In genomic region chr9:37146372-37146771, GRCh38 we compare ENCODE assay signal across 7 cellular contexts. TPM values are rescaled to one million over a fixed set of nuclear protein-coding genes. Genes with fewer than 3 reads are reported as not detected.
DNase-seq lines count a peak whose midpoint lies in the region; ATAC-seq and TF ChIP-seq lines count a peak whose summit lies in the region.

No MANE protein-coding gene starts in this region.

- H3K4me3 ChIP-seq in neutrophil (ENCODE audit: low read depth in 1 of 2, low read length in 1 of 2): peak overlapping the region; percentile 28 to 58

- intact Hi-C loops in activated CD4-positive, alpha-beta memory T cell treated with anti-CD3 and anti-CD28 coated beads for 36 hours (cut with micrococcal nuclease): no loop called here

- H3K27ac ChIP-seq in neutrophil: peak overlapping the region; percentile 83

- CTCF ChIA-PET in activated CD4-positive, alpha-beta memory T cell treated with anti-CD3 and anti-CD28 coated beads for 36 hours (lab: Charles Lee): interaction anchor here (0.8 to 1.0 kb wide), 2 partner anchors 62 to 269 kb away, joined by 3 read pairs; no protein-coding TSS in a partner anchor

- no peak for DNase-seq in activated CD4-positive, alpha-beta memory T cell treated with anti-CD3 and anti-CD28 coated beads for 36 hours
- no peak for DNase-seq in HuH-7.5 (ENCODE audit: low spot score)
- no peak for DNase-seq in NCI-H526 (lab: John Stamatoyannopoulos, UW)

- peaks cover 31% of the 10 kb centered on the region for H3K4me1 Mint-ChIP-seq in activated CD4-positive, alpha-beta memory T cell treated with anti-CD3 and anti-CD28 coated beads for 36 hours (ENCODE audit: low read depth)

- no peaks in the 10 kb centered on the region for H3K36me3 ChIP-seq in neutrophil

- ATAC-seq in GM18858 (IDR thresholded peaks at IDR 0.05; ENCODE audit: unreplicated experiment) (peak; percentile 45), HG03196 (IDR thresholded peaks at IDR 0.05; ENCODE audit: unreplicated experiment) (peak; percentile 49), GM21360 (IDR thresholded peaks at IDR 0.05; ENCODE audit: unreplicated experiment) (no peak)

- no peaks in the 10 kb centered on the region for H3K27me3 ChIP-seq in neutrophil

- TF ChIP-seq CTCF in neutrophil (IDR thresholded peaks at IDR 0.05): no peak

- H3K4me1 ChIP-seq in neutrophil (ENCODE audit: control insufficient read depth in 1 of 2, insufficient read depth in 1 of 2, low read depth in 1 of 2, low read length in 1 of 2): peaks cover 30 to 33% of the 10 kb centered on the region in 2 experiments

- H3K9me3 ChIP-seq in neutrophil: no peaks in the 10 kb centered on the region

- H3K27me3 Mint-ChIP-seq in activated CD4-positive, alpha-beta memory T cell treated with anti-CD3 and anti-CD28 coated beads for 36 hours: no peaks in the 10 kb centered on the region

- H3K36me3 Mint-ChIP-seq in activated CD4-positive, alpha-beta memory T cell treated with anti-CD3 and anti-CD28 coated beads for 36 hours: peaks cover 14% of the 10 kb centered on the region

- peak overlapping the region; percentile 86 for H3K27ac Mint-ChIP-seq in activated CD4-positive, alpha-beta memory T cell treated with anti-CD3 and anti-CD28 coated beads for 36 hours

- no peaks in the 10 kb centered on the region for H3K9me3 Mint-ChIP-seq in activated CD4-positive, alpha-beta memory T cell treated with anti-CD3 and anti-CD28 coated beads for 36 hours

- H3K4me3 Mint-ChIP-seq in activated CD4-positive, alpha-beta memory T cell treated with anti-CD3 and anti-CD28 coated beads for 36 hours: peak overlapping the region; percentile 52

- POLR2A ChIA-PET in activated CD4-positive, alpha-beta memory T cell treated with anti-CD3 and anti-CD28 coated beads for 36 hours (lab: Charles Lee): no interaction called here

RNA-seq across cellular contexts. Expression of gene ZCCHC7, which starts 26.0 kb away (rescaled TPM):
- total RNA-seq in activated CD4-positive, alpha-beta memory T cell treated with anti-CD3 and anti-CD28 coated beads for 36 hours: 10 to 100 TPM; 26.8 to 28.1 TPM
